In the genomic region with DNA sequence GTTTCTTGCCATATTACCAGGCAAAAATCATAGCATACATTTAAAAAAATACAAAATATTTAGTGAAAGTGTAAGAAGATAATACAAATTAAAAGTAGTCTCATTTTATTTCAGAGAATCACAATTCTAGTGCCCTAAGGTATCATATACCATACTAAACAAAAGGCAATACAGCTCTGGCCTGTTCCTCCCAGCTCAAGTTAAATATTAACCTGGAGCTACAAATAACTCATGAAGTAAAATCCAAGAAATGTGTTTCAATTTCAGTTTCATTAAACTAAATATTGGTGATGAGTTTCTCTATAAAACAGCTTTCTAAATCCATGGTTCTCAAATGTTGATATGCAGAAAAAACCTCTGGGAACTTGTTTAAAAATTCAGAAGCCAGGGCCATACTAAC, we compare ENCODE assay signal across 1 cellular context.
TF ChIP-seq lines count a peak whose summit lies in the region.

No MANE protein-coding gene starts in this region.

TF ChIP-seq in HepG2, 621 proteins besides CTCF, POLR2A, EP300 and RAD21 (continued from another document):
- TF ChIP-seq HNRNPUL1 (IDR thresholded peaks at IDR 0.05; ENCODE audit: low read depth, low read length) (0 out of 2 replicates have a peak, but pooled peaks have one; percentile 40), CENPT (CRISPR knock-in tag; IDR thresholded peaks at IDR 0.05; ENCODE audit: low read depth) (no peak), GPN1 (CRISPR knock-in tag; IDR thresholded peaks at IDR 0.05; ENCODE audit: borderline replicate concordance) (no peak), ZNF331 (CRISPR knock-in tag; IDR thresholded peaks at IDR 0.05) (no peak), ZNF629 (CRISPR knock-in tag; conservative IDR thresholded peaks at IDR 0.05) (no peak)
- TF ChIP-seq, protein P1, sequence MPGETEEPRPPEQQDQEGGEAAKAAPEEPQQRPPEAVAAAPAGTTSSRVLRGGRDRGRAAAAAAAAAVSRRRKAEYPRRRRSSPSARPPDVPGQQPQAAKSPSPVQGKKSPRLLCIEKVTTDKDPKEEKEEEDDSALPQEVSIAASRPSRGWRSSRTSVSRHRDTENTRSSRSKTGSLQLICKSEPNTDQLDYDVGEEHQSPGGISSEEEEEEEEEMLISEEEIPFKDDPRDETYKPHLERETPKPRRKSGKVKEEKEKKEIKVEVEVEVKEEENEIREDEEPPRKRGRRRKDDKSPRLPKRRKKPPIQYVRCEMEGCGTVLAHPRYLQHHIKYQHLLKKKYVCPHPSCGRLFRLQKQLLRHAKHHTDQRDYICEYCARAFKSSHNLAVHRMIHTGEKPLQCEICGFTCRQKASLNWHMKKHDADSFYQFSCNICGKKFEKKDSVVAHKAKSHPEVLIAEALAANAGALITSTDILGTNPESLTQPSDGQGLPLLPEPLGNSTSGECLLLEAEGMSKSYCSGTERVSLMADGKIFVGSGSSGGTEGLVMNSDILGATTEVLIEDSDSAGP (CRISPR knock-in tag; IDR thresholded peaks at IDR 0.05; ENCODE audit: borderline replicate concordance), result no peak
